In the genomic region with DNA sequence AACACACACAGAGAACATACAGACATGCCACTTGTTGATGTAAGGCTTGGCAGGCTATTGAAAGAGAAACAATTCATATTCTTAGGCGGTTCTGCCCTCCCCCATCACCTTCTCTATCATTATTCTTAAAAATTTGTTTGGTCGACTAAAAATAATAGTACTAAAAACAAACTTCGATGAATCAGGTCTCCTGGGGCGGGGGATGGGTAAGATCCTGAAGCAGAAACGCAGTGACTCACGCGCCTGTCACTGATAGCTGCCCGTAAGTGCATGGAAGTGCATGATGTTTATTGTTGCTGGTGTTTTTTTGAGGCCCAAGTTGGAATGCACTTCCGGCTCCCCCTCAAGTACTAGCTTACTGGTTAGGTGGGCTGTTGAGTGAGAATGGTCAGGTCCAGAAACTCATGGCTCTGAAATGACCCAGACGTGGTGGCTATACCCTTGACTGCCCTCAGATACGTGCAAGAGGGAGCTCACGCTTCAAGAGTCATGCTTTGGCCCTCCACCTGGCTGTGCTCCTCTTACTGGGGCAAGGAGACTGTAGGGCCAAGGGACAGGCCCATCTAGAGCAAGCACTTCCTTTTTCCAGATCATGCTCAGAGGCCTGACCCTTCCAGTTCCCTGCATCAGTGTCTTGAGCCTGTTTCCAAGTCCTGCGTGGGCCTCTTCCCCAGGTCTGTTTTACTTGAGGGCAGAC, we compare ENCODE assay signal across 9 cellular contexts. TPM values are rescaled to one million over a fixed set of nuclear protein-coding genes. Genes with fewer than 3 reads are reported as not detected.
DNase-seq lines count a peak whose midpoint lies in the region; ATAC-seq, FAIRE-seq and TF ChIP-seq lines count a peak whose summit lies in the region.
"Had no signal": no experiment of that assay in that cellular context is flagged by ENCODE, and none has a peak within 500 bp of the region (broad histone marks: within the 10 kb centered on the region; RNA-seq: fewer than 3 reads in every experiment).

No MANE protein-coding gene starts in this region.

- H3K36me3 ChIP-seq in HUES48 (ENCODE audit: control insufficient read depth, insufficient read depth, low read length): 0 out of 2 replicates have a peak, but pooled peaks cover 3% of the 10 kb centered on the region
- H3K36me3 ChIP-seq in transverse colon: no peaks in the 10 kb centered on the region
- H3K36me3 ChIP-seq in neural progenitor cell: no peaks in the 10 kb centered on the region

- no peak overlapping the region for H3K4me2 ChIP-seq in neural progenitor cell

- peaks cover 31% of the 10 kb centered on the region for H4K20me1 ChIP-seq in neural progenitor cell (ENCODE audit: low read depth)

- TF ChIP-seq EP300 in transverse colon (IDR thresholded peaks at IDR 0.05; ENCODE audit: low read depth): no peak

- no peaks in the 10 kb centered on the region for H3K9me3 Mint-ChIP-seq in activated naive CD8-positive, alpha-beta T cell treated with anti-CD3 and anti-CD28 coated beads, Interleukin-2, amount 10 ng/mL, durations not matched to agents 7 days and 5 days
- H3K9me3 Mint-ChIP-seq in osteocyte (ENCODE audit: unreplicated experiment): no peaks in the 10 kb centered on the region
- no peaks in the 10 kb centered on the region for H3K9me3 Mint-ChIP-seq in neural progenitor cell

- H3K4me3 Mint-ChIP-seq in activated naive CD8-positive, alpha-beta T cell treated with anti-CD3 and anti-CD28 coated beads, Interleukin-2, amount 10 ng/mL, durations not matched to agents 7 days and 5 days: no peak overlapping the region
- H3K4me3 Mint-ChIP-seq in osteocyte (ENCODE audit: unreplicated experiment): no peak overlapping the region
- no peak overlapping the region for H3K4me3 Mint-ChIP-seq in neural progenitor cell

- 70 to 71% methylated on average over 6 to 13 of the region's 13 CpGs for WGBS in transverse colon (ENCODE audit: low coverage in 1 of 2), 2 donors

- no peak for FAIRE-seq in HTR-8/SVneo (lab: Jason Lieb, UNC)

- no peak for DNase-seq in activated naive CD8-positive, alpha-beta T cell treated with anti-CD3 and anti-CD28 coated beads, Interleukin-2, amount 10 ng/mL, durations not matched to agents 7 days and 5 days
- no peak for DNase-seq in osteocyte (ENCODE audit: extremely low spot score, unreplicated experiment)
- no peak for DNase-seq in transverse colon
- DNase-seq in neural progenitor cell (ENCODE audit: low spot score): no peak
- DNase-seq in HTR-8/SVneo (ENCODE audit: insufficient read length, low spot score): no peak
- no peak for DNase-seq in NCI-H146 treated with DMSO at 0.1 percent for 48 hours (lab: John Stamatoyannopoulos, UW; ENCODE audit: unreplicated experiment)

- H3K4me1 ChIP-seq in HUES48 (ENCODE audit: control insufficient read depth, insufficient read depth, low read length) (peaks cover 21% of the 10 kb centered on the region), transverse colon (peaks cover 44 to 94% (median 60%) of the 10 kb centered on the region in 4 donors), neural progenitor cell (peaks cover 19% of the 10 kb centered on the region)

- intact Hi-C loops in transverse colon (cut with DNase I; ENCODE audit: low total_unique reads): no loop called here

- no peak for TF ChIP-seq POLR2A in transverse colon (IDR thresholded peaks at IDR 0.05)

- in situ Hi-C loops in transverse colon (cut with MboI; ENCODE audit: low pct_ligation_motif_present in 1 of 4, low pct_unique_long_range_greater_than_20kb in 1 of 4, low sequenced_read_pairs in 3 of 4): no loop called here

- H3F3A ChIP-seq in neural progenitor cell (ENCODE audit: low read depth): no peaks in the 10 kb centered on the region

- POLR2A ChIA-PET in activated naive CD8-positive, alpha-beta T cell treated with anti-CD3 and anti-CD28 coated beads, Interleukin-2, amount 10 ng/mL, durations not matched to agents 7 days and 5 days (lab: Charles Lee): interaction anchor here (3.1 kb wide), 1 partner anchor 11 kb away, joined by 14 read pairs; a partner anchor contains a TSS

- ATAC-seq in GM19023 (IDR thresholded peaks at IDR 0.05; ENCODE audit: unreplicated experiment): peak; percentile 45
- no peak for ATAC-seq in activated naive CD8-positive, alpha-beta T cell treated with anti-CD3 and anti-CD28 coated beads, Interleukin-2, amount 10 ng/mL, durations not matched to agents 7 days and 5 days (ENCODE audit: low read depth)

- no peaks in the 10 kb centered on the region for H3K27me3 ChIP-seq in HUES48 (ENCODE audit: control insufficient read depth, insufficient read depth, low read length)
- H3K27me3 ChIP-seq in transverse colon: no peaks in the 10 kb centered on the region
- H3K27me3 ChIP-seq in neural progenitor cell: no peaks in the 10 kb centered on the region
- H3K27me3 ChIP-seq: Peyer's patch had no signal

- peaks cover 2% of the 10 kb centered on the region for H3K27me3 Mint-ChIP-seq in activated naive CD8-positive, alpha-beta T cell treated with anti-CD3 and anti-CD28 coated beads, Interleukin-2, amount 10 ng/mL, durations not matched to agents 7 days and 5 days
- H3K27me3 Mint-ChIP-seq in osteocyte (ENCODE audit: unreplicated experiment) (no peaks in the 10 kb centered on the region), neural progenitor cell (ENCODE audit: insufficient read depth, low read depth) (no peaks in the 10 kb centered on the region)

- H3K36me3 Mint-ChIP-seq in activated naive CD8-positive, alpha-beta T cell treated with anti-CD3 and anti-CD28 coated beads, Interleukin-2, amount 10 ng/mL, durations not matched to agents 7 days and 5 days: peaks cover 18% of the 10 kb centered on the region
- H3K36me3 Mint-ChIP-seq in osteocyte (ENCODE audit: unreplicated experiment) (peaks cover 5% of the 10 kb centered on the region), neural progenitor cell (peaks cover 40% of the 10 kb centered on the region)

- H3K9ac ChIP-seq in HUES48 (ENCODE audit: low read depth, low read length) (no peak overlapping the region), neural progenitor cell (no peak overlapping the region)

- H3K9me3 ChIP-seq in HUES48 (ENCODE audit: control insufficient read depth, insufficient read depth, low read length) (no peaks in the 10 kb centered on the region), transverse colon (no peaks in the 10 kb centered on the region), neural progenitor cell (ENCODE audit: low read depth) (no peaks in the 10 kb centered on the region)
- H3K9me3 ChIP-seq: Peyer's patch had no signal

- peak overlapping the region; percentile 67 for H3K27ac Mint-ChIP-seq in activated naive CD8-positive, alpha-beta T cell treated with anti-CD3 and anti-CD28 coated beads, Interleukin-2, amount 10 ng/mL, durations not matched to agents 7 days and 5 days
- peak overlapping the region; percentile 60 for H3K27ac Mint-ChIP-seq in osteocyte (ENCODE audit: unreplicated experiment)
- H3K27ac Mint-ChIP-seq in neural progenitor cell: no peak overlapping the region

- TF ChIP-seq CTCF in osteocyte (IDR thresholded peaks at IDR 0.05) (no peak), transverse colon (IDR thresholded peaks at IDR 0.05) (no peak), neural progenitor cell (IDR thresholded peaks at IDR 0.05) (no peak)

- H2AFZ ChIP-seq in neural progenitor cell (replicated peaks): no peak overlapping the region

- H3K4me3 ChIP-seq in HUES48 (ENCODE audit: low read depth, low read length): no peak overlapping the region
- H3K4me3 ChIP-seq in transverse colon: no peak overlapping the region
- H3K4me3 ChIP-seq in neural progenitor cell: no peak overlapping the region
- H3K4me3 ChIP-seq: Peyer's patch had no signal

- H3K79me2 ChIP-seq in neural progenitor cell (ENCODE audit: low read depth): peaks cover 94% of the 10 kb centered on the region

- H3K4me1 Mint-ChIP-seq in activated naive CD8-positive, alpha-beta T cell treated with anti-CD3 and anti-CD28 coated beads, Interleukin-2, amount 10 ng/mL, durations not matched to agents 7 days and 5 days: peaks cover 48% of the 10 kb centered on the region
- H3K4me1 Mint-ChIP-seq in osteocyte (ENCODE audit: unreplicated experiment): peaks cover 67% of the 10 kb centered on the region
- H3K4me1 Mint-ChIP-seq in neural progenitor cell: peaks cover 47% of the 10 kb centered on the region

- H3K27ac ChIP-seq in HUES48 (ENCODE audit: low read depth, low read length) (peak overlapping the region; percentile 29), transverse colon (peak overlapping the region in 2 of 4 donors; percentile 23 to 77), neural progenitor cell (no peak overlapping the region)

RNA-seq across cellular contexts. Expression of a gene that starts 10.9 kb away (rescaled TPM):
- 10 to 100 TPM; 74.1 to 75.9 TPM for total RNA-seq in activated naive CD8-positive, alpha-beta T cell treated with anti-CD3 and anti-CD28 coated beads, Interleukin-2, amount 10 ng/mL, durations not matched to agents 7 days and 5 days
- 35.8 and 39.7 TPM in 2 replicates for total RNA-seq in osteocyte
- total RNA-seq in transverse colon: 10 to 100 TPM; 30.9 to 65.1 (median 57.0) TPM
- total RNA-seq in neural progenitor cell (ENCODE audit: low replicate concordance): 12.5 and 14.3 TPM in 2 replicates
